ENCODE assay signal across 8 cellular contexts in genomic region chr11:113874920-113875413, GRCh38.
DNase-seq lines count a peak whose midpoint lies in the region; ATAC-seq and TF ChIP-seq lines count a peak whose summit lies in the region.

No MANE protein-coding gene starts in this region.

- H3K27me3 ChIP-seq in iPS DF 6.9 (ENCODE audit: control insufficient read depth, insufficient read depth, low read length) = no peaks in the 10 kb centered on the region

- H3K27ac ChIP-seq in iPS DF 6.9 (ENCODE audit: low read length) (no peak overlapping the region), skin epidermis (peak overlapping the region in 19 of 21 experiments; percentile 61 to 94 (median 83))

- WGBS in iPS DF 6.9 (ENCODE audit: insufficient coverage, insufficient read length) = no CpG with 5 or more reads among the region's 35 CpGs

- ATAC-seq in GM21619 (IDR thresholded peaks at IDR 0.05; ENCODE audit: unreplicated experiment) = peak; percentile 66

- DNase-seq in GM12864 (ENCODE audit: low read depth) (no peak), iPS DF 6.9 (ENCODE audit: low read depth, low spot score) (no peak), cerebellar cortex (ENCODE audit: low spot score) (no peak), SHP77 treated with DMSO at 0.1 percent for 48 hours (lab: John Stamatoyannopoulos, UW) (no peak)
- peak; percentile 58 for DNase-seq in activated naive CD4-positive, alpha-beta T cell treated with anti-CD3 and anti-CD28 coated beads, Interleukin-2, amount 50 U/mL, for 16 hours

- H3K9me3 ChIP-seq in iPS DF 6.9 (ENCODE audit: control insufficient read depth, insufficient read depth, low read length) = no peaks in the 10 kb centered on the region

- no peak for TF ChIP-seq CTCF in GM12864 (IDR thresholded peaks at IDR 0.05; ENCODE audit: low read depth, low read length, missing control alignments)

- peaks cover 5% of the 10 kb centered on the region; the same call in 1 of the 2 replicates for H3K4me1 ChIP-seq in iPS DF 6.9 (ENCODE audit: control insufficient read depth, insufficient read depth, low read length)

- TF ChIP-seq EP300 in Ishikawa (IDR thresholded peaks at IDR 0.05; ENCODE audit: borderline replicate concordance) = no peak

- peak overlapping the region; percentile 80 for H3K4me3 ChIP-seq in GM12864 (ENCODE audit: low read depth, low read length)
- H3K4me3 ChIP-seq in iPS DF 6.9 (ENCODE audit: low read length) = peak overlapping the region; percentile 79; the same call in 1 of the 2 replicates
- peak overlapping the region; percentile 56 to 95 (median 79) for H3K4me3 ChIP-seq in skin epidermis

- H3K36me3 ChIP-seq in iPS DF 6.9 (ENCODE audit: control insufficient read depth, insufficient read depth, low read length) = no peaks in the 10 kb centered on the region; the same call in 1 of the 2 replicates

- TF ChIP-seq RAD21 in Ishikawa (IDR thresholded peaks at IDR 0.05; ENCODE audit: low read depth) = no peak

TF ChIP-seq in Ishikawa, 13 proteins besides CTCF, POLR2A, EP300 and RAD21:
- no peak for TF ChIP-seq FOXM1 (IDR thresholded peaks at IDR 0.05; ENCODE audit: borderline replicate concordance, low read depth)
- 0 out of 2 replicates have a peak, but pooled peaks have one; percentile 9 for TF ChIP-seq EGR1 (IDR thresholded peaks at IDR 0.05)
TF ChIP-seq in Ishikawa: peak in this region for 1.
